Comparison of ENCODE assay signal across 18 cellular contexts in the genomic region with DNA sequence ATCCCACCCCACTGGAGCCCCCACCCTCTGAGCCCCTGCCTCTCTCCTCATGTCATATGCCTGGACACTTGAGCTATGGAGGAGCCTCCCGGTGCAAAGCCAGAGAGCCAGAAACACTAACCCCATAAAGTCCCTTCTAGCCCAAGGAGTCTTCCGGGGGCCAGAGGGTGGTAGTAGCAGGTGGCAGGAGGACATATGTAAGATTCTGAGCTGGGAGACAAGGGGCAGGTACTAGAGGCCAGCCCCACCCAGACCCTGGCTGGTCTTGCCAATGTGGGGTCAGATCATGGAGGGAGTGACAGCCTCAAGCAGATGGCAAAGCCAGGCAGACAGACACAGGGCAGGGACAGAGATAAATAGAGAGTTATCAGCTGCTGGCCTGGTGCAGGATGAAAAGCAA.
DNase-seq lines count a peak whose midpoint lies in the region; ATAC-seq and TF ChIP-seq lines count a peak whose summit lies in the region.
"Had no signal": no experiment of that assay in that cellular context is flagged by ENCODE, and none has a peak within 500 bp of the region (broad histone marks: within the 10 kb centered on the region; RNA-seq: fewer than 3 reads in every experiment).

No MANE protein-coding gene starts in this region.

- CTCF ChIA-PET in activated CD4-positive, alpha-beta memory T cell treated with anti-CD3 and anti-CD28 coated beads, Interleukin-2, amount 10 ng/mL, durations not matched to agents 7 days and 5 days (lab: Charles Lee): interaction anchor here (6.1 kb wide), 1 partner anchor 71 kb away, joined by 41 read pairs; no protein-coding TSS in a partner anchor

- H3K9me3 ChIP-seq in left ventricle myocardium inferior (replicated peaks) (no peaks in the 10 kb centered on the region), osteoblast (ENCODE audit: low read depth, low read length) (no peaks in the 10 kb centered on the region)
- H3K9me3 ChIP-seq: A549; BLaER1 treated with 17β-estradiol and CSF1 and Interleukin-3, amounts not matched to agents 10 nM and 100 nM; Caco-2 had no signal

- no peak overlapping the region for H3K4me2 ChIP-seq in osteoblast (ENCODE audit: insufficient read depth, low read length)
- H3K4me2 ChIP-seq: A549; BLaER1 treated with 17β-estradiol and CSF1 and Interleukin-3, amounts not matched to agents 10 nM and 100 nM had no signal

- H3K79me2 ChIP-seq in osteoblast (ENCODE audit: insufficient read depth, low read length): no peaks in the 10 kb centered on the region

- H4K20me1 ChIP-seq in osteoblast (ENCODE audit: insufficient read depth, low read length): no peaks in the 10 kb centered on the region
- H4K20me1 ChIP-seq: BLaER1 treated with 17β-estradiol and CSF1 and Interleukin-3, amounts not matched to agents 10 nM and 100 nM had no signal

- H3K4me3 ChIP-seq in left ventricle myocardium inferior (no peak overlapping the region), osteoblast (ENCODE audit: insufficient read depth, low read length) (no peak overlapping the region)
- H3K4me3 ChIP-seq: A549; BLaER1 treated with 17β-estradiol and CSF1 and Interleukin-3, amounts not matched to agents 10 nM and 100 nM had no signal

- H3K27ac Mint-ChIP-seq in stimulated activated naive B cell treated with anti-CD40 and anti-IgM and Interleukin-4, amounts not matched to agents 10 μg/mL and 1 μg/mL and 100 μg/mL, for 72 hours: peak overlapping the region; percentile 59
- H3K27ac Mint-ChIP-seq in activated CD4-positive, alpha-beta memory T cell treated with anti-CD3 and anti-CD28 coated beads, Interleukin-2, amount 10 ng/mL, durations not matched to agents 7 days and 5 days: no peak overlapping the region
- H3K27ac Mint-ChIP-seq: B cell; CD4-positive, alpha-beta T cell; CD8-positive, alpha-beta T cell had no signal

- POLR2A ChIA-PET in activated CD4-positive, alpha-beta memory T cell treated with anti-CD3 and anti-CD28 coated beads, Interleukin-2, amount 10 ng/mL, durations not matched to agents 7 days and 5 days (lab: Charles Lee): no interaction called here

- intact Hi-C loops in left ventricle myocardium superior (cut with micrococcal nuclease) (no loop called here), left ventricle myocardium inferior (cut with micrococcal nuclease) (no loop called here)

- H2AFZ ChIP-seq in osteoblast (ENCODE audit: low read length): no peak overlapping the region

- H3K27me3 Mint-ChIP-seq in stimulated activated naive B cell treated with anti-CD40 and anti-IgM and Interleukin-4, amounts not matched to agents 10 μg/mL and 1 μg/mL and 100 μg/mL, for 72 hours: peaks cover 0 to 4% of the 10 kb centered on the region in 2 donors
- no peaks in the 10 kb centered on the region for H3K27me3 Mint-ChIP-seq in activated CD4-positive, alpha-beta memory T cell treated with anti-CD3 and anti-CD28 coated beads, Interleukin-2, amount 10 ng/mL, durations not matched to agents 7 days and 5 days
- H3K27me3 Mint-ChIP-seq: CD4-positive, alpha-beta T cell had no signal

- H3K4me1 Mint-ChIP-seq in stimulated activated naive B cell treated with anti-CD40 and anti-IgM and Interleukin-4, amounts not matched to agents 10 μg/mL and 1 μg/mL and 100 μg/mL, for 72 hours: peaks cover 0 to 2% of the 10 kb centered on the region in 2 donors
- H3K4me1 Mint-ChIP-seq in activated CD4-positive, alpha-beta memory T cell treated with anti-CD3 and anti-CD28 coated beads, Interleukin-2, amount 10 ng/mL, durations not matched to agents 7 days and 5 days: no peaks in the 10 kb centered on the region

- no peaks in the 10 kb centered on the region for H3K36me3 Mint-ChIP-seq in stimulated activated naive B cell treated with anti-CD40 and anti-IgM and Interleukin-4, amounts not matched to agents 10 μg/mL and 1 μg/mL and 100 μg/mL, for 72 hours
- no peaks in the 10 kb centered on the region for H3K36me3 Mint-ChIP-seq in activated CD4-positive, alpha-beta memory T cell treated with anti-CD3 and anti-CD28 coated beads, Interleukin-2, amount 10 ng/mL, durations not matched to agents 7 days and 5 days (ENCODE audit: low read depth)
- H3K36me3 Mint-ChIP-seq: CD8-positive, alpha-beta T cell had no signal

- H3K27me3 ChIP-seq in left ventricle myocardium inferior (ENCODE audit: low read depth) (no peaks in the 10 kb centered on the region), osteoblast (ENCODE audit: insufficient read depth, low read length) (peaks cover 32% of the 10 kb centered on the region)
- H3K27me3 ChIP-seq: BLaER1 treated with 17β-estradiol and CSF1 and Interleukin-3, amounts not matched to agents 10 nM and 100 nM had no signal

- no peak for TF ChIP-seq CTCF in left ventricle myocardium inferior (IDR thresholded peaks at IDR 0.05; ENCODE audit: borderline replicate concordance)
- no peak for TF ChIP-seq CTCF in osteoblast (IDR thresholded peaks at IDR 0.05; ENCODE audit: extremely low read depth, low read depth, low read length)

- H3K36me3 ChIP-seq in left ventricle myocardium inferior: no peaks in the 10 kb centered on the region
- no peaks in the 10 kb centered on the region for H3K36me3 ChIP-seq in osteoblast (ENCODE audit: insufficient read depth, low read length)
- H3K36me3 ChIP-seq: BLaER1 treated with 17β-estradiol and CSF1 and Interleukin-3, amounts not matched to agents 10 nM and 100 nM had no signal

- no peak overlapping the region for H3K4me3 Mint-ChIP-seq in stimulated activated naive B cell treated with anti-CD40 and anti-IgM and Interleukin-4, amounts not matched to agents 10 μg/mL and 1 μg/mL and 100 μg/mL, for 72 hours
- H3K4me3 Mint-ChIP-seq in activated CD4-positive, alpha-beta memory T cell treated with anti-CD3 and anti-CD28 coated beads, Interleukin-2, amount 10 ng/mL, durations not matched to agents 7 days and 5 days: no peak overlapping the region
- H3K4me3 Mint-ChIP-seq: B cell; CD4-positive, alpha-beta T cell; CD8-positive, alpha-beta T cell had no signal

- H3K4me1 ChIP-seq in left ventricle myocardium inferior (peaks cover 12% of the 10 kb centered on the region), osteoblast (ENCODE audit: insufficient read depth, low read length) (no peaks in the 10 kb centered on the region)
- H3K4me1 ChIP-seq: A549, Caco-2 had no signal

- peak; percentile 7 for DNase-seq in left ventricle myocardium superior
- DNase-seq in left ventricle myocardium inferior: no peak
- DNase-seq in osteoblast (ENCODE audit: insufficient read length, low spot score, missing footprints): peak; percentile 26
- DNase-seq in stimulated activated naive B cell treated with anti-CD40 and anti-IgM and Interleukin-4, amounts not matched to agents 10 μg/mL and 1 μg/mL and 100 μg/mL, for 72 hours: no peak
- no peak for DNase-seq in activated CD4-positive, alpha-beta memory T cell treated with anti-CD3 and anti-CD28 coated beads, Interleukin-2, amount 10 ng/mL, durations not matched to agents 7 days and 5 days
- no peak for DNase-seq in stimulated activated CD4-positive, alpha-beta T cell treated with anti-CD3 and anti-CD28 coated beads, Interleukin-1b, Interleukin-23, amount 100 ng/mL, for 48 hours
- DNase-seq: AML-193; Caco-2; Calu3; CD4-positive, alpha-beta T cell; CD8-positive, alpha-beta T cell; DMS79 treated with DMSO at 0.1 percent for 48 hours; GF-D8 had no signal

- H3K9me3 Mint-ChIP-seq in stimulated activated naive B cell treated with anti-CD40 and anti-IgM and Interleukin-4, amounts not matched to agents 10 μg/mL and 1 μg/mL and 100 μg/mL, for 72 hours: no peaks in the 10 kb centered on the region
- no peaks in the 10 kb centered on the region for H3K9me3 Mint-ChIP-seq in activated CD4-positive, alpha-beta memory T cell treated with anti-CD3 and anti-CD28 coated beads, Interleukin-2, amount 10 ng/mL, durations not matched to agents 7 days and 5 days
- H3K9me3 Mint-ChIP-seq: CD4-positive, alpha-beta T cell; CD8-positive, alpha-beta T cell had no signal

- H3K27ac ChIP-seq in left ventricle myocardium inferior (replicated peaks) (no peak overlapping the region), osteoblast (ENCODE audit: low read depth, low read length) (no peak overlapping the region)
- H3K27ac ChIP-seq: 22Rv1; A549; BLaER1 treated with 17β-estradiol and CSF1 and Interleukin-3, amounts not matched to agents 10 nM and 100 nM; C4-2B had no signal

- no peak for ATAC-seq in left ventricle myocardium superior
- no peak for ATAC-seq in stimulated activated naive B cell treated with anti-CD40 and anti-IgM and Interleukin-4, amounts not matched to agents 10 μg/mL and 1 μg/mL and 100 μg/mL, for 72 hours (replicated peaks)
- ATAC-seq: A549; CD8-positive, alpha-beta T cell had no signal

Comparison
In these comparisons a context has a peak if more than half of its experiments do, and no peak if none do; other contexts are left out.
1. DNase-seq: peak in left ventricle myocardium superior (single experiment) and osteoblast (single experiment); none in left ventricle myocardium inferior (single experiment), stimulated activated naive B cell treated with anti-CD40 and anti-IgM and Interleukin-4, amounts not matched to agents 10 μg/mL and 1 μg/mL and 100 μg/mL, for 72 hours (single experiment), activated CD4-positive, alpha-beta memory T cell treated with anti-CD3 and anti-CD28 coated beads, Interleukin-2, amount 10 ng/mL, durations not matched to agents 7 days and 5 days (single experiment) and stimulated activated CD4-positive, alpha-beta T cell treated with anti-CD3 and anti-CD28 coated beads, Interleukin-1b, Interleukin-23, amount 100 ng/mL, for 48 hours (single experiment).